ENCODE assay signal across 10 cellular contexts in genomic region chr1:29238601-29238964, GRCh38. TPM values are rescaled to one million over a fixed set of nuclear protein-coding genes. Genes with fewer than 3 reads are reported as not detected.
DNase-seq lines count a peak whose midpoint lies in the region; ATAC-seq lines count a peak whose summit lies in the region.
"Had no signal": no experiment of that assay in that cellular context is flagged by ENCODE, and none has a peak within 500 bp of the region (broad histone marks: within the 10 kb centered on the region; RNA-seq: fewer than 3 reads in every experiment).

No MANE protein-coding gene starts in this region.

- peak overlapping the region; percentile 24 for H3K4me3 Mint-ChIP-seq in activated CD4-positive, alpha-beta T cell treated with anti-CD3 and anti-CD28 coated beads for 36 hours
- H3K4me3 Mint-ChIP-seq in activated naive CD8-positive, alpha-beta T cell treated with anti-CD3 and anti-CD28 coated beads, Interleukin-2, amount 50 U/mL, for 24 hours, result peak overlapping the region; percentile 60
- H3K4me3 Mint-ChIP-seq in immature natural killer cell, result peak overlapping the region; percentile 44 to 87 (median 71)
- H3K4me3 Mint-ChIP-seq in stimulated activated naive CD8-positive, alpha-beta T cell treated with anti-CD3 and anti-CD28 coated beads, Interleukin-15, amount 100 ng/mL, for 72 hours, result peak overlapping the region; percentile 65 to 66

- H3K36me3 Mint-ChIP-seq in activated CD4-positive, alpha-beta T cell treated with anti-CD3 and anti-CD28 coated beads for 36 hours (ENCODE audit: low read depth), result no peaks in the 10 kb centered on the region
- no peaks in the 10 kb centered on the region for H3K36me3 Mint-ChIP-seq in activated naive CD8-positive, alpha-beta T cell treated with anti-CD3 and anti-CD28 coated beads, Interleukin-2, amount 50 U/mL, for 24 hours (ENCODE audit: low read depth)
- H3K36me3 Mint-ChIP-seq in immature natural killer cell, result peaks cover 0 to 6% (median 3%) of the 10 kb centered on the region in 3 donors

- H3K27me3 Mint-ChIP-seq in activated CD4-positive, alpha-beta T cell treated with anti-CD3 and anti-CD28 coated beads for 36 hours, result peaks cover 49% of the 10 kb centered on the region
- peaks cover 45% of the 10 kb centered on the region for H3K27me3 Mint-ChIP-seq in activated naive CD8-positive, alpha-beta T cell treated with anti-CD3 and anti-CD28 coated beads, Interleukin-2, amount 50 U/mL, for 24 hours
- H3K27me3 Mint-ChIP-seq in immature natural killer cell (ENCODE audit: low read depth in 3 of 3), result peaks cover 13 to 35% (median 33%) of the 10 kb centered on the region in 3 donors
- peaks cover 68% of the 10 kb centered on the region for H3K27me3 Mint-ChIP-seq in stimulated activated naive CD8-positive, alpha-beta T cell treated with anti-CD3 and anti-CD28 coated beads, Interleukin-15, amount 100 ng/mL, for 72 hours

- ATAC-seq in activated CD4-positive, alpha-beta T cell treated with anti-CD3 and anti-CD28 coated beads for 36 hours, result no peak
- no peak for ATAC-seq in activated naive CD8-positive, alpha-beta T cell treated with anti-CD3 and anti-CD28 coated beads, Interleukin-2, amount 50 U/mL, for 24 hours
- no peak for ATAC-seq in stimulated activated naive CD8-positive, alpha-beta T cell treated with anti-CD3 and anti-CD28 coated beads, Interleukin-15, amount 100 ng/mL, for 72 hours

- H3K27ac Mint-ChIP-seq in activated CD4-positive, alpha-beta T cell treated with anti-CD3 and anti-CD28 coated beads for 36 hours, result no peak overlapping the region
- no peak overlapping the region for H3K27ac Mint-ChIP-seq in activated naive CD8-positive, alpha-beta T cell treated with anti-CD3 and anti-CD28 coated beads, Interleukin-2, amount 50 U/mL, for 24 hours
- no peak overlapping the region for H3K27ac Mint-ChIP-seq in immature natural killer cell
- H3K27ac Mint-ChIP-seq in stimulated activated naive CD8-positive, alpha-beta T cell treated with anti-CD3 and anti-CD28 coated beads, Interleukin-15, amount 100 ng/mL, for 72 hours, result peak overlapping the region in 1 of 2 donors; percentile 44

- no peaks in the 10 kb centered on the region for H3K9me3 Mint-ChIP-seq in activated CD4-positive, alpha-beta T cell treated with anti-CD3 and anti-CD28 coated beads for 36 hours (ENCODE audit: low read depth)
- no peaks in the 10 kb centered on the region for H3K9me3 Mint-ChIP-seq in activated naive CD8-positive, alpha-beta T cell treated with anti-CD3 and anti-CD28 coated beads, Interleukin-2, amount 50 U/mL, for 24 hours
- H3K9me3 Mint-ChIP-seq in immature natural killer cell, result peaks cover 0 to 6% (median 0%) of the 10 kb centered on the region in 6 donors
- H3K9me3 Mint-ChIP-seq in stimulated activated naive CD8-positive, alpha-beta T cell treated with anti-CD3 and anti-CD28 coated beads, Interleukin-15, amount 100 ng/mL, for 72 hours, result no peaks in the 10 kb centered on the region

- H3K4me1 Mint-ChIP-seq in activated CD4-positive, alpha-beta T cell treated with anti-CD3 and anti-CD28 coated beads for 36 hours, result peaks cover 12% of the 10 kb centered on the region
- H3K4me1 Mint-ChIP-seq in activated naive CD8-positive, alpha-beta T cell treated with anti-CD3 and anti-CD28 coated beads, Interleukin-2, amount 50 U/mL, for 24 hours, result peaks cover 14% of the 10 kb centered on the region
- H3K4me1 Mint-ChIP-seq in immature natural killer cell, result peaks cover 17 to 27% of the 10 kb centered on the region in 2 donors
- H3K4me1 Mint-ChIP-seq in stimulated activated naive CD8-positive, alpha-beta T cell treated with anti-CD3 and anti-CD28 coated beads, Interleukin-15, amount 100 ng/mL, for 72 hours, result peaks cover 15% of the 10 kb centered on the region

- CTCF ChIA-PET in activated CD4-positive, alpha-beta T cell treated with anti-CD3 and anti-CD28 coated beads for 36 hours (lab: Charles Lee), result interaction anchor here (1.2 kb wide), 1 partner anchor 15 kb away, joined by 3 read pairs; no protein-coding TSS in a partner anchor

- POLR2A ChIA-PET in activated CD4-positive, alpha-beta T cell treated with anti-CD3 and anti-CD28 coated beads for 36 hours (lab: Charles Lee), result no interaction called here

- no peak for DNase-seq in activated CD4-positive, alpha-beta T cell treated with anti-CD3 and anti-CD28 coated beads for 36 hours
- no peak for DNase-seq in activated CD4-positive, alpha-beta T cell treated with anti-CD3 and anti-CD28 coated beads for 4 hours
- no peak for DNase-seq in activated naive CD8-positive, alpha-beta T cell treated with anti-CD3 and anti-CD28 coated beads, Interleukin-2, amount 50 U/mL, for 24 hours
- DNase-seq in immature natural killer cell (no peak), HuH-7.5 (ENCODE audit: low spot score) (no peak), AML-193 (lab: John Stamatoyannopoulos, UW) (no peak), SKM-1 (lab: John Stamatoyannopoulos, UW; ENCODE audit: unreplicated experiment) (no peak)
- DNase-seq in stimulated activated naive CD8-positive, alpha-beta T cell treated with anti-CD3 and anti-CD28 coated beads, Interleukin-15, amount 100 ng/mL, for 72 hours, result no peak
- DNase-seq: ACHN, NCI-H226 had no signal

- intact Hi-C loops in activated CD4-positive, alpha-beta T cell treated with anti-CD3 and anti-CD28 coated beads for 36 hours (cut with DNase I, micrococcal nuclease), result loop anchor here in 1 of 2 experiments (5.0 to 10.0 kb wide), 4 partner anchors 214 to 1826 kb away; partner anchors contain the start of gene PUM1

RNA-seq across cellular contexts. Expression of gene PTPRU, which starts 2.3 kb away (rescaled TPM):
- total RNA-seq in activated CD4-positive, alpha-beta T cell treated with anti-CD3 and anti-CD28 coated beads for 36 hours, result under 1 TPM; 0.37 to 0.89 TPM
- polyA plus RNA-seq in immature natural killer cell, result not detected

RNA-seq across cellular contexts. Expression of gene MECR, which starts 7.8 kb away (rescaled TPM):
- total RNA-seq in activated CD4-positive, alpha-beta T cell treated with anti-CD3 and anti-CD28 coated beads for 36 hours, result 10 to 100 TPM; 41.3 to 43.1 TPM
- 10 to 100 TPM in 2 of 3 donors, 1 to 10 TPM in 1; 6.5 to 14.0 (median 11.3) TPM for polyA plus RNA-seq in immature natural killer cell

RNA-seq across cellular contexts. Expression of gene SRSF4, which starts 56.9 kb away (rescaled TPM):
- total RNA-seq in activated CD4-positive, alpha-beta T cell treated with anti-CD3 and anti-CD28 coated beads for 36 hours, result 100 to 1,000 TPM; 129 to 147 TPM
- 100 to 1,000 TPM in 1 of 3 donors, 10 to 100 TPM in 2; 49.5 to 110 (median 62.4) TPM for polyA plus RNA-seq in immature natural killer cell
